In genomic region chr4:70838400-70838971, GRCh38 we compare ENCODE assay signal across 8 cellular contexts. TPM values are rescaled to one million over a fixed set of nuclear protein-coding genes. Genes with fewer than 3 reads are reported as not detected.
DNase-seq lines count a peak whose midpoint lies in the region; ATAC-seq and TF ChIP-seq lines count a peak whose summit lies in the region.

No MANE protein-coding gene starts in this region.

- H3K4me3 Mint-ChIP-seq in activated naive CD8-positive, alpha-beta T cell: peak overlapping the region; percentile 95

- H2AFZ ChIP-seq in HCT116 (ENCODE audit: low read depth, low read length, poor library complexity, severe bottlenecking): no peak overlapping the region

- no peaks in the 10 kb centered on the region for H3K27me3 Mint-ChIP-seq in activated naive CD8-positive, alpha-beta T cell

- ATAC-seq in HCT116 (no peak), HG03196 (IDR thresholded peaks at IDR 0.05; ENCODE audit: unreplicated experiment) (no peak)

- H3K4me3 ChIP-seq in HCT116 (replicated peaks in 1 of 2; ENCODE audit: low read depth in 1 of 2, low read length in 2 of 2) (peak overlapping the region; percentile 91 to 98), subcutaneous abdominal adipose tissue (ENCODE audit: low read depth in 1 of 5, low read length in 5 of 5) (peak overlapping the region; percentile 77 to 89 (median 87))

- no peaks in the 10 kb centered on the region for H3K9me3 ChIP-seq in HCT116 (ENCODE audit: control insufficient read depth in 1 of 2, insufficient read depth in 1 of 2, low read depth in 1 of 2, low read length in 2 of 2)
- no peaks in the 10 kb centered on the region for H3K9me3 ChIP-seq in subcutaneous abdominal adipose tissue (ENCODE audit: control insufficient read depth in 5 of 5, low read length in 5 of 5)

- H3K9ac ChIP-seq in HCT116 (ENCODE audit: low read length) (peak overlapping the region; percentile 96), subcutaneous abdominal adipose tissue (ENCODE audit: low read length in 5 of 5) (peak overlapping the region; percentile 78 to 92 (median 89))

- TSS peak; percentile 81 for BruUV-seq in HCT116 (replicated peaks; lab: Mats Ljungman, UMichigan)

- peaks cover 13% of the 10 kb centered on the region; the same call in 1 of the 2 replicates for H4K20me1 ChIP-seq in HCT116 (ENCODE audit: insufficient read depth)

- H3K79me2 ChIP-seq in HCT116 (ENCODE audit: insufficient read depth, low read length): peaks cover 61% of the 10 kb centered on the region

- H3K36me3 ChIP-seq in HCT116 (ENCODE audit: control insufficient read depth in 1 of 2, insufficient read depth in 2 of 2, low read length in 2 of 2) (peaks cover 11 to 21% of the 10 kb centered on the region in 2 experiments; a peak in 2 of 4 replicates), subcutaneous abdominal adipose tissue (ENCODE audit: control insufficient read depth in 5 of 5, insufficient read depth in 5 of 5, low read length in 5 of 5) (peaks cover 2 to 11% (median 8%) of the 10 kb centered on the region in 5 donors)

- peaks cover 3 to 15% of the 10 kb centered on the region in 2 experiments; a peak in 3 of 4 replicates for H3K4me1 ChIP-seq in HCT116 (ENCODE audit: control insufficient read depth in 1 of 2, insufficient read depth in 2 of 2, low read length in 2 of 2)
- H3K4me1 ChIP-seq in subcutaneous abdominal adipose tissue (ENCODE audit: control insufficient read depth in 5 of 5, insufficient read depth in 5 of 5, low read length in 5 of 5): peaks cover 3 to 22% (median 20%) of the 10 kb centered on the region in 5 donors

- POLR2A ChIA-PET in HCT116 (lab: Charles Lee): interaction anchor here (0.8 to 1.7 kb wide), 2 partner anchors 20 to 171 kb away, joined by 3 read pairs; no protein-coding TSS in a partner anchor

- peak; percentile 7 for DNase-seq in ACHN
- no peak for DNase-seq in HCT116 (ENCODE audit: low read depth, low spot score)
- peak; percentile 26 for DNase-seq in iris pigment epithelial cell (ENCODE audit: low read depth)
- no peak for DNase-seq in NCI-H128 (lab: John Stamatoyannopoulos, UW; ENCODE audit: unreplicated experiment)
- no peak for DNase-seq in ecto neural progenitor cell (ENCODE audit: low spot score)

- intact Hi-C loops in HCT116 (cut with micrococcal nuclease): loop anchor here (2.0 to 5.0 kb wide), 2 partner anchors 64 to 151 kb away; partner anchors contain the start of genes MOB1B and UTP3

- TF ChIP-seq RAD21 in HCT116 (IDR thresholded peaks at IDR 0.05; ENCODE audit: low read depth): no peak

- CTCF ChIA-PET in HCT116 (lab: Charles Lee): interaction anchor here (0.7 kb wide), 1 partner anchor 25 kb away, joined by 4 read pairs; no protein-coding TSS in a partner anchor

- TF ChIP-seq POLR2A in HCT116 (IDR thresholded peaks at IDR 0.05; ENCODE audit: borderline replicate concordance, extremely low read depth, insufficient read depth, insufficient read length): no peak

- H3K27ac ChIP-seq in HCT116 (ENCODE audit: low read depth, low read length): peak overlapping the region; percentile 97
- peak overlapping the region; percentile 81 for H3K27ac ChIP-seq in subcutaneous abdominal adipose tissue (ENCODE audit: low read depth, low read length)

- in situ Hi-C loops in ACHN (cut with HindIII; ENCODE audit: low pct_ligation_motif_present, low pct_unique_long_range_greater_than_20kb, low sequenced_read_pairs): no loop called here

- H3K4me2 ChIP-seq in HCT116 (ENCODE audit: low read length): peak overlapping the region; percentile 96

- H3K36me3 Mint-ChIP-seq in activated naive CD8-positive, alpha-beta T cell: peaks cover 2% of the 10 kb centered on the region

- no peak for TF ChIP-seq CTCF in HCT116 (IDR thresholded peaks at IDR 0.05 in 2 of 3, conservative IDR thresholded peaks at IDR 0.05 in 1 of 3; ENCODE audit: borderline replicate concordance in 1 of 3, insufficient read depth in 1 of 3, low read depth in 2 of 3, low read length in 2 of 3)

- no peaks in the 10 kb centered on the region for H3K27me3 ChIP-seq in HCT116 (ENCODE audit: insufficient read depth, low read length)
- H3K27me3 ChIP-seq in subcutaneous abdominal adipose tissue (ENCODE audit: control insufficient read depth in 5 of 5, insufficient read depth in 4 of 5, low read length in 5 of 5): no peaks in the 10 kb centered on the region

- H3K4me1 Mint-ChIP-seq in activated naive CD8-positive, alpha-beta T cell (ENCODE audit: low read depth): peaks cover 39% of the 10 kb centered on the region

- H3K27ac Mint-ChIP-seq in activated naive CD8-positive, alpha-beta T cell: peak overlapping the region; percentile 97

- RAD21 ChIA-PET in HCT116 (lab: Charles Lee; ENCODE audit: low non-redundant PET in 1 of 2, low total read pairs in 2 of 2, uncharacterized antibody in 2 of 2, unreplicated experiment in 2 of 2): no interaction called here

- no peaks in the 10 kb centered on the region for H3K9me3 Mint-ChIP-seq in activated naive CD8-positive, alpha-beta T cell (ENCODE audit: low read depth)

- no peaks in the 10 kb centered on the region for H3K9me2 ChIP-seq in HCT116 (ENCODE audit: insufficient read depth)

TF ChIP-seq in HCT116, 20 proteins besides CTCF, POLR2A, EP300 and RAD21:
- TF ChIP-seq ELF1 (IDR thresholded peaks at IDR 0.05; ENCODE audit: borderline replicate concordance, low read depth): no peak
- no peak for TF ChIP-seq EGR1 (IDR thresholded peaks at IDR 0.05; ENCODE audit: low read depth)
- TF ChIP-seq ZBTB33 (IDR thresholded peaks at IDR 0.05; ENCODE audit: extremely low read depth, insufficient replicate concordance, low read length): no peak
- no peak for TF ChIP-seq TCF7L2 (IDR thresholded peaks at IDR 0.05; ENCODE audit: borderline replicate concordance, extremely low read depth, insufficient read depth, insufficient read length)
- no peak for TF ChIP-seq ATF3 (IDR thresholded peaks at IDR 0.05)
- TF ChIP-seq JUND (IDR thresholded peaks at IDR 0.05): no peak
- no peak for TF ChIP-seq SIN3A (IDR thresholded peaks at IDR 0.05; ENCODE audit: low read depth)
- no peak for TF ChIP-seq POLR2AphosphoS5 (IDR thresholded peaks at IDR 0.05; ENCODE audit: low read depth, low read length)
- TF ChIP-seq REST (IDR thresholded peaks at IDR 0.05; ENCODE audit: low read depth): no peak
- no peak for TF ChIP-seq CEBPB (IDR thresholded peaks at IDR 0.05; ENCODE audit: low read depth)
- TF ChIP-seq MAX (IDR thresholded peaks at IDR 0.05): no peak
- no peak for TF ChIP-seq SP1 (IDR thresholded peaks at IDR 0.05; ENCODE audit: low read depth)
- TF ChIP-seq EZH2phosphoT487 (IDR thresholded peaks at IDR 0.05; ENCODE audit: borderline replicate concordance): no peak

RNA-seq across cellular contexts. Expression of gene GRSF1, which starts 1.2 kb away (rescaled TPM):
- 131 TPM for total RNA-seq in HCT116 (2021; ENCODE audit: unreplicated experiment)
- 80.9 and 102 TPM in 2 replicates for polyA plus RNA-seq in HCT116 (2012)

Comparison
In these comparisons a context has a peak if more than half of its experiments do, and no peak if none do; other contexts are left out.
1. DNase-seq: peak in ACHN (single experiment) and iris pigment epithelial cell (single experiment); none in HCT116 (single experiment), NCI-H128 (single experiment) and ecto neural progenitor cell (single experiment).